In genomic region chr9:95822583-95823431, GRCh38 we compare ENCODE assay signal across 9 cellular contexts. TPM values are rescaled to one million over a fixed set of nuclear protein-coding genes. Genes with fewer than 3 reads are reported as not detected.
A peak's percentile ranks its signal among the peaks of the same experiment; 100 is the strongest.
DNase-seq lines count a peak whose midpoint lies in the region; ATAC-seq, FAIRE-seq and TF ChIP-seq lines count a peak whose summit lies in the region.
"Had no signal": no experiment of that assay in that cellular context is flagged by ENCODE, and none has a peak within 500 bp of the region (broad histone marks: within the 10 kb centered on the region; RNA-seq: fewer than 3 reads in every experiment).

No MANE protein-coding gene starts in this region.

- CTCF ChIA-PET in MCF 10A (lab: Yijun Ruan, JAX) = interaction anchor here (0.5 to 1.1 kb wide), 2 partner anchors 76 to 1153 kb away, joined by 3 to 4 read pairs; no protein-coding TSS in a partner anchor

- H3K27ac Mint-ChIP-seq in MCF 10A (ENCODE audit: low read depth, unreplicated experiment) = peak overlapping the region; percentile 39
- H3K27ac Mint-ChIP-seq: dendritic cell treated with granulocyte-macrophage colony-stimulating factor and Interleukin-4, amounts not matched to agents 40 ng/mL and 50 ng/mL, for 4 days had no signal

- TF ChIP-seq EP300 in upper lobe of left lung (IDR thresholded peaks at IDR 0.05) = no peak

- no TSS peak for BruUV-seq in MCF 10A (replicated peaks; lab: Mats Ljungman, UMichigan)

- H2AFZ ChIP-seq in keratinocyte (ENCODE audit: control insufficient read depth, low read length) = peak overlapping the region; percentile 5

- no peaks in the 10 kb centered on the region for H3K27me3 Mint-ChIP-seq in MCF 10A (ENCODE audit: insufficient read depth, unreplicated experiment)
- H3K27me3 Mint-ChIP-seq: dendritic cell treated with granulocyte-macrophage colony-stimulating factor and Interleukin-4, amounts not matched to agents 40 ng/mL and 50 ng/mL, for 4 days had no signal

- H3K9me1 ChIP-seq in keratinocyte (ENCODE audit: control insufficient read depth, extremely low read depth, insufficient read depth, low read length) = no peaks in the 10 kb centered on the region

- POLR2A ChIA-PET in MCF 10A (lab: Yijun Ruan, JAX) = interaction anchor here (0.6 to 1.5 kb wide), 4 partner anchors 9 to 54 kb away, joined by 3 read pairs; no protein-coding TSS in a partner anchor

- H3K36me3 Mint-ChIP-seq in MCF 10A (ENCODE audit: insufficient read depth, unreplicated experiment) = no peaks in the 10 kb centered on the region

- intact Hi-C loops in MCF 10A (cut with micrococcal nuclease) = no loop called here
- intact Hi-C loops in breast epithelium (cut with DNase I; ENCODE audit: low total_unique reads) = no loop called here

- ATAC-seq in HG02885 (IDR thresholded peaks at IDR 0.05; ENCODE audit: poor library complexity, unreplicated experiment) (peak; percentile 91), upper lobe of left lung (ENCODE audit: low FRiP score in 2 of 2) (no peak)

- DNase-seq in MCF 10A (ENCODE audit: unreplicated experiment) (peak; percentile 73), breast epithelium (ENCODE audit: low spot score in 2 of 2) (no peak), SW480 (ENCODE audit: low spot score) (peak; percentile 42), keratinocyte (ENCODE audit: low read depth, low spot score) (no peak), upper lobe of left lung (no peak), HPDE6-E6E7 (ENCODE audit: extremely low spot score) (no peak), HuH-7.5 (ENCODE audit: low spot score) (no peak)

- H3K9me3 Mint-ChIP-seq in MCF 10A (ENCODE audit: unreplicated experiment) = no peaks in the 10 kb centered on the region
- H3K9me3 Mint-ChIP-seq: dendritic cell treated with granulocyte-macrophage colony-stimulating factor and Interleukin-4, amounts not matched to agents 40 ng/mL and 50 ng/mL, for 4 days had no signal

- H3K9me3 ChIP-seq in breast epithelium (no peaks in the 10 kb centered on the region), keratinocyte (ENCODE audit: control insufficient read depth, low read depth, low read length) (no peaks in the 10 kb centered on the region), upper lobe of left lung (no peaks in the 10 kb centered on the region)

- H4K20me1 ChIP-seq in keratinocyte (ENCODE audit: control insufficient read depth, extremely low read depth, insufficient read depth, low read length) = no peaks in the 10 kb centered on the region

- no peak overlapping the region for H3K4me3 ChIP-seq in breast epithelium
- H3K4me3 ChIP-seq in keratinocyte (ENCODE audit: control insufficient read depth in 2 of 3, extremely low read depth in 1 of 3, insufficient read depth in 2 of 3, low read depth in 1 of 3, low read length in 3 of 3) = no peak overlapping the region
- no peak overlapping the region for H3K4me3 ChIP-seq in upper lobe of left lung

- TF ChIP-seq CTCF in MCF 10A (IDR thresholded peaks at IDR 0.05; ENCODE audit: unreplicated experiment) (no peak), breast epithelium (IDR thresholded peaks at IDR 0.05) (no peak), keratinocyte (optimal IDR thresholded peaks at IDR 0.05 in 1 of 3, IDR thresholded peaks at IDR 0.05 in 1 of 3, conservative IDR thresholded peaks at IDR 0.05 in 1 of 3; ENCODE audit: extremely low read depth in 1 of 3, insufficient read depth in 2 of 3, low read length in 3 of 3) (no peak), upper lobe of left lung (IDR thresholded peaks at IDR 0.05) (no peak)

- H3K4me1 Mint-ChIP-seq in MCF 10A (ENCODE audit: insufficient read depth, unreplicated experiment) = peaks cover 15% of the 10 kb centered on the region

- H3K4me1 ChIP-seq in breast epithelium (no peaks in the 10 kb centered on the region), keratinocyte (ENCODE audit: control insufficient read depth, extremely low read depth, insufficient read depth, low read length) (peaks cover 6% of the 10 kb centered on the region), upper lobe of left lung (peaks cover 0 to 4% (median 0%) of the 10 kb centered on the region in 4 donors)

- H3K27ac ChIP-seq in breast epithelium (no peak overlapping the region), keratinocyte (ENCODE audit: control insufficient read depth, insufficient read depth, low read length) (no peak overlapping the region), upper lobe of left lung (no peak overlapping the region)

- H3K4me3 Mint-ChIP-seq in MCF 10A (ENCODE audit: unreplicated experiment) = no peak overlapping the region
- H3K4me3 Mint-ChIP-seq: dendritic cell treated with granulocyte-macrophage colony-stimulating factor and Interleukin-4, amounts not matched to agents 40 ng/mL and 50 ng/mL, for 4 days had no signal

- H3K9ac ChIP-seq in keratinocyte (ENCODE audit: control insufficient read depth, extremely low read depth, insufficient read depth, low read length) = no peak overlapping the region

- dilution Hi-C loops in keratinocyte (cut with MboI; ENCODE audit: extremely low pct_ligation_motif_present, low sequenced_read_pairs) = no loop called here

- no peaks in the 10 kb centered on the region for H3K36me3 ChIP-seq in breast epithelium
- H3K36me3 ChIP-seq in keratinocyte (ENCODE audit: control insufficient read depth in 2 of 2, extremely low read depth in 1 of 2, insufficient read depth in 2 of 2, low read length in 2 of 2) = no peaks in the 10 kb centered on the region
- H3K36me3 ChIP-seq in upper lobe of left lung = no peaks in the 10 kb centered on the region

- H3K79me2 ChIP-seq in keratinocyte (ENCODE audit: control insufficient read depth, insufficient read depth, low read length) = no peaks in the 10 kb centered on the region

- WGBS in upper lobe of left lung, 2 donors = 76 to 78% methylated on average over 11 of the region's 11 CpGs

- no peak overlapping the region for H3K4me2 ChIP-seq in keratinocyte (ENCODE audit: control insufficient read depth, extremely low read depth, insufficient read depth, low read depth, low read length)

- H3K27me3 ChIP-seq in breast epithelium (no peaks in the 10 kb centered on the region), keratinocyte (ENCODE audit: control insufficient read depth, extremely low read depth, insufficient read depth, low read length) (no peaks in the 10 kb centered on the region), upper lobe of left lung (no peaks in the 10 kb centered on the region)

- no peak for FAIRE-seq in keratinocyte (lab: Jason Lieb, UNC)

- TF ChIP-seq POLR2A in breast epithelium (IDR thresholded peaks at IDR 0.05) (no peak), upper lobe of left lung (IDR thresholded peaks at IDR 0.05) (no peak)

RNA-seq across cellular contexts. Expression of gene ERCC6L2, which starts 52.7 kb away (rescaled TPM):
- 26.9 and 28.0 TPM in 2 replicates for total RNA-seq in MCF 10A (2022)
- 10 to 100 TPM; 69.9 to 100.0 (median 71.4) TPM for total RNA-seq in breast epithelium
- 11.2 to 18.4 TPM (median 15.4 TPM) in 3 replicates for polyA plus RNA-seq in keratinocyte
- 7.9 TPM for polyA plus RNA-seq in keratinocyte (2011; ENCODE audit: low read depth)
- 7.7 and 12.3 TPM in 2 replicates for polyA plus RNA-seq in keratinocyte (2011; cell fraction: cytosol; rRNA removed)
- 18.0 and 22.2 TPM in 2 replicates for polyA plus RNA-seq in keratinocyte (2011; cell fraction: nucleus; rRNA removed)
- 7.3 and 12.1 TPM in 2 replicates for polyA plus RNA-seq in keratinocyte (2012; ENCODE audit: low replicate concordance)
- polyA minus RNA-seq in keratinocyte = 7.1 to 48.2 TPM (median 24.1 TPM) in 3 replicates
- polyA minus RNA-seq in keratinocyte (2011; cell fraction: cytosol; rRNA and poly(A)+ RNA removed) = 20.9 TPM
- polyA minus RNA-seq in keratinocyte (2011; cell fraction: nucleus; rRNA and poly(A)+ RNA removed) = 33.1 and 87.5 TPM in 2 replicates
- 100 to 1,000 TPM in 2 of 6 donors, 10 to 100 TPM in 4; 37.3 to 117 (median 67.8) TPM for total RNA-seq in upper lobe of left lung

Comparison
In these comparisons a context has a peak if more than half of its experiments do, and no peak if none do; other contexts are left out.
1. DNase-seq: peak in MCF 10A (single experiment) and SW480 (single experiment); none in breast epithelium (0 of 2), keratinocyte (single experiment), upper lobe of left lung (0 of 2), HPDE6-E6E7 (single experiment) and HuH-7.5 (single experiment).